In genomic region chr6:4192173-4192572, GRCh38 we compare ENCODE assay signal across 1 cellular context.
TF ChIP-seq lines count a peak whose summit lies in the region.

No MANE protein-coding gene starts in this region.

TF ChIP-seq in GM23338, 12 proteins besides CTCF, POLR2A, EP300 and RAD21 (continued from another document):
- TF ChIP-seq REST (IDR thresholded peaks at IDR 0.05; ENCODE audit: unreplicated experiment) (no peak), NANOG (IDR thresholded peaks at IDR 0.05; ENCODE audit: borderline replicate concordance) (no peak), POLR2AphosphoS5 (IDR thresholded peaks at IDR 0.05; ENCODE audit: low read depth) (no peak), ZNF462 (CRISPR knock-in tag; IDR thresholded peaks at IDR 0.05) (no peak), ETS1 (IDR thresholded peaks at IDR 0.05) (no peak), ZNF331 (CRISPR knock-in tag; IDR thresholded peaks at IDR 0.05; ENCODE audit: low read depth) (no peak), STAT1 (IDR thresholded peaks at IDR 0.05; ENCODE audit: unreplicated experiment) (no peak), ZNF114 (CRISPR knock-in tag; IDR thresholded peaks at IDR 0.05) (no peak), JUNB (IDR thresholded peaks at IDR 0.05; ENCODE audit: unreplicated experiment) (no peak)
